In genomic region chr19:17216058-17216670, GRCh38 we compare ENCODE assay signal across 8 cellular contexts. TPM values are rescaled to one million over a fixed set of nuclear protein-coding genes. Genes with fewer than 3 reads are reported as not detected.
A peak's percentile ranks its signal among the peaks of the same experiment; 100 is the strongest.
DNase-seq lines count a peak whose midpoint lies in the region; ATAC-seq and TF ChIP-seq lines count a peak whose summit lies in the region.

No MANE protein-coding gene starts in this region.

- H3K9me3 Mint-ChIP-seq in CD4-positive, alpha-beta T cell: no peaks in the 10 kb centered on the region

- intact Hi-C loops in CD4-positive, alpha-beta T cell (cut with DNase I, micrococcal nuclease): no loop called here
- intact Hi-C loops in dorsolateral prefrontal cortex (cut with DNase I): loop anchor here in 1 of 2 donors (5.0 kb wide), 2 partner anchors 51 to 144 kb away; partner anchors contain the start of gene BABAM1

- no peak overlapping the region for H3K9ac ChIP-seq in neuronal stem cell (ENCODE audit: low read depth, low read length, poor library complexity)

- H2BK15ac ChIP-seq in neuronal stem cell (ENCODE audit: low read length): peak overlapping the region; percentile 86

- peak overlapping the region; percentile 56 for H2BK5ac ChIP-seq in neuronal stem cell (ENCODE audit: low read length)

- peak overlapping the region; percentile 56 for H3K4me2 ChIP-seq in neuronal stem cell (ENCODE audit: insufficient read depth, low read length, poor library complexity, severe bottlenecking)

- H3K36me3 Mint-ChIP-seq in CD4-positive, alpha-beta T cell (ENCODE audit: low read depth): peaks cover 51% of the 10 kb centered on the region

- no CpG with 5 or more reads among the region's 13 CpGs for WGBS in neuronal stem cell (ENCODE audit: extremely low coverage in 2 of 2, insufficient read length in 2 of 2, insufficient replicate concordance in 1 of 2), 2 donors

- peak overlapping the region; percentile 49 for H4K91ac ChIP-seq in neuronal stem cell (ENCODE audit: low read depth, low read length, poor library complexity)

- H3K23ac ChIP-seq in neuronal stem cell (ENCODE audit: low read depth, low read length, poor library complexity): peak overlapping the region; percentile 8

- peak overlapping the region; percentile 88 for H3K4me3 Mint-ChIP-seq in CD4-positive, alpha-beta T cell

- peak overlapping the region; percentile 94 for H3K27ac Mint-ChIP-seq in CD4-positive, alpha-beta T cell

- ATAC-seq in CD4-positive, alpha-beta T cell (ENCODE audit: poor library complexity): no peak
- ATAC-seq in HG03521 (IDR thresholded peaks at IDR 0.05; ENCODE audit: unreplicated experiment): no peak
- no peak for ATAC-seq in HG03196 (IDR thresholded peaks at IDR 0.05; ENCODE audit: unreplicated experiment)

- TF ChIP-seq POLR2A in NB4 (IDR thresholded peaks at IDR 0.05; ENCODE audit: extremely low read depth, insufficient read length): no peak

- peaks cover 4% of the 10 kb centered on the region for H3K79me1 ChIP-seq in neuronal stem cell (ENCODE audit: low read depth, low read length)

- CTCF ChIA-PET in CD4-positive, alpha-beta T cell (lab: Charles Lee): interaction anchor here (2.5 to 2.7 kb wide), 2 partner anchors 19 to 20 kb away, joined by 8 to 12 read pairs; no protein-coding TSS in a partner anchor

- H2AFZ ChIP-seq in neuronal stem cell (ENCODE audit: low read length): peak overlapping the region; percentile 99

- H3K4me1 ChIP-seq in neuronal stem cell (ENCODE audit: control insufficient read depth in 2 of 2, insufficient read depth in 1 of 2, low read depth in 1 of 2, low read length in 2 of 2): peaks cover 8 to 9% of the 10 kb centered on the region in 2 donors

- peak overlapping the region; percentile 69 for H3K4me3 ChIP-seq in NB4 (ENCODE audit: low read depth, low read length)
- peak overlapping the region in 58 of 59 donors; percentile 59 to 94 (median 81) for H3K4me3 ChIP-seq in dorsolateral prefrontal cortex
- peak overlapping the region; percentile 19 to 81 for H3K4me3 ChIP-seq in neuronal stem cell (ENCODE audit: low read length in 2 of 2)

- POLR2A ChIA-PET in CD4-positive, alpha-beta T cell (lab: Charles Lee): interaction anchor here (0.9 to 3.9 kb wide), 12 partner anchors 10 to 204 kb away, joined by 3 to 97 read pairs (median 18); partner anchors contain the start of genes ANO8, BABAM1, DDA1 and HAUS8

- H3K14ac ChIP-seq in neuronal stem cell (ENCODE audit: low read length): no peak overlapping the region

- H4K8ac ChIP-seq in neuronal stem cell (ENCODE audit: low read depth, low read length): peak overlapping the region; percentile 87

- no peak overlapping the region for H2BK120ac ChIP-seq in neuronal stem cell (ENCODE audit: low read depth, low read length)

- peak overlapping the region; percentile 1 for H2AK5ac ChIP-seq in neuronal stem cell (ENCODE audit: low read depth, low read length)

- peaks cover 11% of the 10 kb centered on the region for H3K4me1 Mint-ChIP-seq in CD4-positive, alpha-beta T cell (ENCODE audit: low read depth)

- no peaks in the 10 kb centered on the region for H3K9me3 ChIP-seq in CD4-positive, alpha-beta T cell (ENCODE audit: control insufficient read depth, low read length)
- no peaks in the 10 kb centered on the region for H3K9me3 ChIP-seq in neuronal stem cell (replicated peaks in 1 of 2; ENCODE audit: control insufficient read depth in 2 of 2, insufficient read depth in 1 of 2, low read depth in 1 of 2, low read length in 2 of 2)

- H3K27me3 Mint-ChIP-seq in CD4-positive, alpha-beta T cell: no peaks in the 10 kb centered on the region

- H3K18ac ChIP-seq in neuronal stem cell (ENCODE audit: low read length): peak overlapping the region; percentile 58

- no peak overlapping the region for H3K27ac ChIP-seq in CD4-positive, alpha-beta T cell (ENCODE audit: low read depth, low read length)
- H3K27ac ChIP-seq in dorsolateral prefrontal cortex (peak overlapping the region in 50 of 59 donors; percentile 73 to 99 (median 95)), neuronal stem cell (replicated peaks; ENCODE audit: low read length) (no peak overlapping the region)

- no peak overlapping the region for H2BK12ac ChIP-seq in neuronal stem cell (ENCODE audit: low read length)

- H3K36me3 ChIP-seq in neuronal stem cell (replicated peaks in 1 of 2; ENCODE audit: control insufficient read depth in 2 of 2, insufficient read depth in 2 of 2, low read length in 2 of 2): peaks cover 17 to 56% of the 10 kb centered on the region in 2 donors

- DNase-seq in CD4-positive, alpha-beta T cell: no peak
- no peak for DNase-seq in NB4 (ENCODE audit: low read depth)
- no peak for DNase-seq in dorsolateral prefrontal cortex
- DNase-seq in neuronal stem cell (ENCODE audit: low spot score): no peak
- DNase-seq in stimulated activated CD4-positive, alpha-beta T cell treated with anti-CD3 and anti-CD28 coated beads, Interleukin-2, amount 100 ng/mL, for 24 hours: no peak
- no peak for DNase-seq in activated CD4-positive, CD25-positive, alpha-beta regulatory T cell (lab: John Stamatoyannopoulos, UW)

- no peaks in the 10 kb centered on the region for H3K27me3 ChIP-seq in CD4-positive, alpha-beta T cell (ENCODE audit: control insufficient read depth, insufficient read depth, low read length)
- H3K27me3 ChIP-seq in dorsolateral prefrontal cortex (no peaks in the 10 kb centered on the region), neuronal stem cell (ENCODE audit: control insufficient read depth in 3 of 3, insufficient read depth in 3 of 3, low read depth in 1 of 3, low read length in 3 of 3) (no peaks in the 10 kb centered on the region)

- peak overlapping the region; percentile 25 for H3K4ac ChIP-seq in neuronal stem cell (ENCODE audit: low read length)

- TF ChIP-seq CTCF in CD4-positive, alpha-beta T cell (IDR thresholded peaks at IDR 0.05): no peak
- TF ChIP-seq CTCF in NB4 (IDR thresholded peaks at IDR 0.05; ENCODE audit: low read depth, low read length) (no peak), dorsolateral prefrontal cortex (IDR thresholded peaks at IDR 0.05 in 54 of 56, conservative IDR thresholded peaks at IDR 0.05 in 2 of 56; ENCODE audit: low read depth in 1 of 56, partially characterized antibody in 56 of 56) (no peak)

RNA-seq across cellular contexts. Expression of gene USE1, which starts 1.0 kb away (rescaled TPM):
- 10 to 100 TPM; 23.1 to 24.3 TPM for total RNA-seq in CD4-positive, alpha-beta T cell
- 10 to 100 TPM; 27.0 to 54.1 (median 39.3) TPM for total RNA-seq in dorsolateral prefrontal cortex
- 10.0 TPM for polyA plus RNA-seq in neuronal stem cell (2013, experiment 1 of 2)
- polyA plus RNA-seq in neuronal stem cell (2013, experiment 2 of 2): 10.0 TPM

RNA-seq across cellular contexts. Expression of gene OCEL1, which starts 9.9 kb away (rescaled TPM):
- total RNA-seq in CD4-positive, alpha-beta T cell: 10 to 100 TPM; 20.5 to 22.2 TPM
- 10 to 100 TPM; 11.1 to 42.0 (median 24.9) TPM for total RNA-seq in dorsolateral prefrontal cortex
- 16.5 TPM for polyA plus RNA-seq in neuronal stem cell (2013, experiment 1 of 2)
- polyA plus RNA-seq in neuronal stem cell (2013, experiment 2 of 2): 16.7 TPM

RNA-seq across cellular contexts. Expression of gene NR2F6, which starts 29.6 kb away (rescaled TPM):
- 1 to 10 TPM in 1 of 2 experiments, under 1 TPM in 1; 0.74 to 1.1 TPM for total RNA-seq in CD4-positive, alpha-beta T cell
- 10 to 100 TPM; 15.4 to 52.5 (median 27.8) TPM for total RNA-seq in dorsolateral prefrontal cortex
- polyA plus RNA-seq in neuronal stem cell (2013, experiment 1 of 2): 34.2 TPM
- polyA plus RNA-seq in neuronal stem cell (2013, experiment 2 of 2): 34.5 TPM

RNA-seq across cellular contexts. Expression of gene USHBP1, which starts 48.4 kb away (rescaled TPM):
- not detected for total RNA-seq in CD4-positive, alpha-beta T cell
- 10 to 100 TPM in 1 of 120 experiments, 1 to 10 TPM in 117, under 1 TPM in 2; 0.90 to 10.9 (median 3.4) TPM for total RNA-seq in dorsolateral prefrontal cortex
- 0.22 TPM for polyA plus RNA-seq in neuronal stem cell (2013, experiment 1 of 2)
- polyA plus RNA-seq in neuronal stem cell (2013, experiment 2 of 2): 0.50 TPM

RNA-seq across cellular contexts. Expression of gene BABAM1, which starts 51.1 kb away (rescaled TPM):
- 10 to 100 TPM; 56.2 to 63.5 TPM for total RNA-seq in CD4-positive, alpha-beta T cell
- 100 to 1,000 TPM in 110 of 120 experiments, 10 to 100 TPM in 10; 78.2 to 165 (median 122) TPM for total RNA-seq in dorsolateral prefrontal cortex
- polyA plus RNA-seq in neuronal stem cell (2013, experiment 1 of 2): 102 TPM
- 100.0 TPM for polyA plus RNA-seq in neuronal stem cell (2013, experiment 2 of 2)

Comparison
In these comparisons a context has a peak if more than half of its experiments do, and no peak if none do; other contexts are left out.
1. H3K27ac ChIP-seq: peak in dorsolateral prefrontal cortex (50 of 59); none in CD4-positive, alpha-beta T cell (single experiment) and neuronal stem cell (single experiment).
2. RNA of gene NR2F6, which starts 29.6 kb away (total RNA-seq): 15.4 to 52.5 TPM in dorsolateral prefrontal cortex; 0.74 to 1.1 TPM in CD4-positive, alpha-beta T cell; every median in the first group is over 4 times any median in the second.
3. Peak in every context shown above with its lines, with median percentiles within 50 percentile points of each other: H3K4me3 ChIP-seq.